ENCODE assay signal across 6 cellular contexts in genomic region chr1:109668123-109668800, GRCh38. TPM values are rescaled to one million over a fixed set of nuclear protein-coding genes. Genes with fewer than 3 reads are reported as not detected.
DNase-seq lines count a peak whose midpoint lies in the region; TF ChIP-seq lines count a peak whose summit lies in the region.

No MANE protein-coding gene starts in this region.

- H3K27ac ChIP-seq in iPS-20b (ENCODE audit: low read length) (no peak overlapping the region), vagina (peak overlapping the region; percentile 72)

- no peak for TF ChIP-seq CTCF in vagina (IDR thresholded peaks at IDR 0.05)

- peaks cover 27% of the 10 kb centered on the region for H3K4me1 Mint-ChIP-seq in activated naive CD4-positive, alpha-beta T cell treated with anti-CD3 and anti-CD28 coated beads, Interleukin-2, amount 50 U/mL, for 24 hours

- DNase-seq in activated naive CD4-positive, alpha-beta T cell (lab: John Stamatoyannopoulos, UW) = no peak
- no peak for DNase-seq in vagina (ENCODE audit: extremely low spot score in 2 of 2)
- DNase-seq in NOMO-1 (lab: John Stamatoyannopoulos, UW; ENCODE audit: unreplicated experiment in 2 of 2) = no peak
- no peak for DNase-seq in DMS153 treated with DMSO at 0.1 percent for 48 hours (lab: John Stamatoyannopoulos, UW; ENCODE audit: unreplicated experiment)

- no peak for TF ChIP-seq POLR2A in vagina (IDR thresholded peaks at IDR 0.05)

- H3K36me3 Mint-ChIP-seq in activated naive CD4-positive, alpha-beta T cell treated with anti-CD3 and anti-CD28 coated beads, Interleukin-2, amount 50 U/mL, for 24 hours = peaks cover 7% of the 10 kb centered on the region

- H3K27me3 Mint-ChIP-seq in activated naive CD4-positive, alpha-beta T cell treated with anti-CD3 and anti-CD28 coated beads, Interleukin-2, amount 50 U/mL, for 24 hours = no peaks in the 10 kb centered on the region

- intact Hi-C loops in vagina (cut with DNase I) = no loop called here

- H3K9me3 Mint-ChIP-seq in activated naive CD4-positive, alpha-beta T cell treated with anti-CD3 and anti-CD28 coated beads, Interleukin-2, amount 50 U/mL, for 24 hours = no peaks in the 10 kb centered on the region

- H3K27me3 ChIP-seq in iPS-20b (ENCODE audit: insufficient read depth, low read length) (no peaks in the 10 kb centered on the region), vagina (no peaks in the 10 kb centered on the region)

- H3K9ac ChIP-seq in iPS-20b (ENCODE audit: low read depth, low read length) = no peak overlapping the region

- H3K4me3 Mint-ChIP-seq in activated naive CD4-positive, alpha-beta T cell treated with anti-CD3 and anti-CD28 coated beads, Interleukin-2, amount 50 U/mL, for 24 hours = peak overlapping the region; percentile 76

- H3K27ac Mint-ChIP-seq in activated naive CD4-positive, alpha-beta T cell treated with anti-CD3 and anti-CD28 coated beads, Interleukin-2, amount 50 U/mL, for 24 hours = peak overlapping the region; percentile 76

- H3K4me1 ChIP-seq in iPS-20b (ENCODE audit: insufficient read depth, low read length) (no peaks in the 10 kb centered on the region), vagina (peaks cover 5% of the 10 kb centered on the region)

- no peaks in the 10 kb centered on the region for H3K36me3 ChIP-seq in iPS-20b (ENCODE audit: insufficient read depth, low read depth, low read length)
- H3K36me3 ChIP-seq in vagina = no peaks in the 10 kb centered on the region

- H3K4me3 ChIP-seq in iPS-20b (ENCODE audit: low read length) (peak overlapping the region; percentile 60; the same call in 1 of the 2 replicates), vagina (peak overlapping the region; percentile 61 to 66)

- H3K9me3 ChIP-seq in iPS-20b (ENCODE audit: insufficient read depth, low read depth, low read length) (no peaks in the 10 kb centered on the region), vagina (no peaks in the 10 kb centered on the region)

RNA-seq across cellular contexts. Expression of gene GSTM2, which starts 0.4 kb away (rescaled TPM):
- 130 TPM for total RNA-seq in vagina

RNA-seq across cellular contexts. Expression of gene GSTM4, which starts 12.4 kb away (rescaled TPM):
- total RNA-seq in vagina = 36.1 TPM

RNA-seq across cellular contexts. Expression of gene GSTM1, which starts 19.4 kb away (rescaled TPM):
- 156 TPM for total RNA-seq in vagina

RNA-seq across cellular contexts. Expression of gene GSTM5, which starts 43.8 kb away (rescaled TPM):
- 21.1 TPM for total RNA-seq in vagina

RNA-seq across cellular contexts. Expression of gene AMPD2, which starts 48.6 kb away (rescaled TPM):
- 38.5 TPM for total RNA-seq in vagina
